ENCODE assay signal across 2 cellular contexts in the genomic region with DNA sequence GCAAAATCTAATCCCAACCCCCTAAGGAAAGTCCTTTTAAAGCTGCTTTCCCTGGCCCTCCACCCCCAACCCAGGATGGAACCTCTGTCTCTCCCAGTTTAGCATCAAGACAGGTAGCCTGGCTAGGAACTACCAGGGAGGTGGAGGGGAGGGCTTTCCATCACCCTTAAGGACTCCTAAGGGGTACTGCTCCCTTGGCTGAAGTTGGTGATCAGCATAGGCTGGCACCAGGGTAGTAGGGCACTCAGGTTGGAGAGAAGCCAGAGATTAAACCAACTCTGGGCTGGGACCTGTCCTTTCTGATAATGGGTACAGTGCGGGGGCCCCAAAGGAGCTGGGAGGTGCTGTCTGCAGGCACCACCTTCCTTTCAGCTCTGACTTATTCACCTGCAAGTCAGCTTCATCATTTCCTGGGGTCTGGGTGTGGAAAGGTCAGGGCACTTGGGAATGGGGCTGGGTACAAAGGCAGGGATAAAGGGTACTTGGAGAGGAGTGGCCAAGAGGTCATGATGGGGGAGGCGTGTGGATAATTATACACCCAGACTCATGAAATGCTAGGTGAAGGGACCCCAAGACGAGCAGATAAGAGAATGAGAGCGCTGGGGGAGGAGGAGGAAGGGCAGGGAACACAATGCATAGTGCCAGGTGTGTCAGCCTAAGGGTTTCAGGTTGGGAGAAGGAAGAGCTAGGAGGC.
TF ChIP-seq lines count a peak whose summit lies in the region.

No MANE protein-coding gene starts in this region.

TF ChIP-seq in HCT116, 20 proteins besides CTCF, POLR2A, EP300 and RAD21:
- no peak for TF ChIP-seq TCF7L2 (IDR thresholded peaks at IDR 0.05; ENCODE audit: borderline replicate concordance, extremely low read depth, insufficient read depth, insufficient read length)
- TF ChIP-seq EGR1 (IDR thresholded peaks at IDR 0.05; ENCODE audit: low read depth): no peak
- TF ChIP-seq SRF (IDR thresholded peaks at IDR 0.05; ENCODE audit: low read depth): no peak
- no peak for TF ChIP-seq ZNF274 (IDR thresholded peaks at IDR 0.05; ENCODE audit: low read depth, low read length)

TF ChIP-seq in H1, 55 proteins besides CTCF, POLR2A, EP300 and RAD21:
- TF ChIP-seq CREB1 (IDR thresholded peaks at IDR 0.05) (no peak), NANOG (IDR thresholded peaks at IDR 0.05; ENCODE audit: insufficient read depth, low read depth, low read length, poor library complexity, severe bottlenecking) (no peak), TAF1 (IDR thresholded peaks at IDR 0.05; ENCODE audit: low read depth, low read length) (0 out of 2 replicates have a peak, but pooled peaks have one; percentile 2), SAP30 (IDR thresholded peaks at IDR 0.05; ENCODE audit: insufficient read depth, insufficient replicate concordance, low read length) (peak; percentile 20)
